In the genomic region with DNA sequence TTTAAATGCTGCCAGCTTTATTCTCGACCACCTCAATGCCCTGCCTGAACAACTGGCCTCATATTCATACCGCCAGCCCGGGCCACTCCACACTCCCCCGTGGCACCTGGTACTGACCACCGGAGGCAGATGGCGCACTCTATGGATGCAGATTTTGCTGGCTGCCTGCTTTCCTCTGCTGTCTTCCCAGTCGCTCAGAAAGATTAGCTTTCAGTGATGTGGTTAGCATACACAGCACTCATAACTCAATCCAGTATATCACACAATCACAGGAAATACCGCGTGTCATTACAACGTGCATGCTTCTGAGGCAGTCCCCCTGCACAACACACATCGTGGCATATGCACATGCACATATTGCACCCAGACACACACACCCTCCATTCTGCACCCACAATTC, we compare ENCODE assay signal across 11 cellular contexts.
A peak's percentile ranks its signal among the peaks of the same experiment; 100 is the strongest.
DNase-seq lines count a peak whose midpoint lies in the region; ATAC-seq and TF ChIP-seq lines count a peak whose summit lies in the region.
"Had no signal": no experiment of that assay in that cellular context is flagged by ENCODE, and none has a peak within 500 bp of the region (broad histone marks: within the 10 kb centered on the region; RNA-seq: fewer than 3 reads in every experiment).

No MANE protein-coding gene starts in this region.

- no peaks in the 10 kb centered on the region for H3K9me3 Mint-ChIP-seq in activated T-helper 2 cell treated with anti-CD3 and anti-CD28 coated beads, Interferon-gamma antibody, Interleukin-2, Interleukin-4, amounts not matched to agents 10 μg/mL and 5 μg/mL and 100 μg/mL, durations not matched to agents 14 hours and 24 hours and 36 hours
- H3K9me3 Mint-ChIP-seq: dendritic cell treated with granulocyte-macrophage colony-stimulating factor and Interleukin-4, amounts not matched to agents 40 ng/mL and 50 ng/mL, for 4 days had no signal

- intact Hi-C loops in A673 (cut with micrococcal nuclease; ENCODE audit: unreplicated experiment): no loop called here
- intact Hi-C loops in activated T-helper 2 cell treated with anti-CD3 and anti-CD28 coated beads, Interferon-gamma antibody, Interleukin-2, Interleukin-4, amounts not matched to agents 10 μg/mL and 5 μg/mL and 100 μg/mL, durations not matched to agents 14 hours and 24 hours and 36 hours (cut with micrococcal nuclease): no loop called here

- H3K27ac Mint-ChIP-seq in activated T-helper 2 cell treated with anti-CD3 and anti-CD28 coated beads, Interferon-gamma antibody, Interleukin-2, Interleukin-4, amounts not matched to agents 10 μg/mL and 5 μg/mL and 100 μg/mL, durations not matched to agents 14 hours and 24 hours and 36 hours: no peak overlapping the region
- H3K27ac Mint-ChIP-seq: dendritic cell treated with granulocyte-macrophage colony-stimulating factor and Interleukin-4, amounts not matched to agents 40 ng/mL and 50 ng/mL, for 4 days had no signal

- no peaks in the 10 kb centered on the region for H3K36me3 ChIP-seq in A673 (ENCODE audit: insufficient read depth, low read length, poor library complexity, severe bottlenecking)

- H3K27me3 Mint-ChIP-seq in activated T-helper 2 cell treated with anti-CD3 and anti-CD28 coated beads, Interferon-gamma antibody, Interleukin-2, Interleukin-4, amounts not matched to agents 10 μg/mL and 5 μg/mL and 100 μg/mL, durations not matched to agents 14 hours and 24 hours and 36 hours (ENCODE audit: low read depth): peaks cover 2% of the 10 kb centered on the region

- no peak for ATAC-seq in GM18520 (IDR thresholded peaks at IDR 0.05; ENCODE audit: unreplicated experiment)

- no TSS peak for BruUV-seq in A673 (replicated peaks; lab: Mats Ljungman, UMichigan)

- no peaks in the 10 kb centered on the region for H3K36me3 Mint-ChIP-seq in activated T-helper 2 cell treated with anti-CD3 and anti-CD28 coated beads, Interferon-gamma antibody, Interleukin-2, Interleukin-4, amounts not matched to agents 10 μg/mL and 5 μg/mL and 100 μg/mL, durations not matched to agents 14 hours and 24 hours and 36 hours (ENCODE audit: low read depth)

- no peaks in the 10 kb centered on the region for H3K4me1 ChIP-seq in A673 (ENCODE audit: insufficient read depth, low read length, poor library complexity, severe bottlenecking)

- no peak overlapping the region for H3K4me3 Mint-ChIP-seq in activated T-helper 2 cell treated with anti-CD3 and anti-CD28 coated beads, Interferon-gamma antibody, Interleukin-2, Interleukin-4, amounts not matched to agents 10 μg/mL and 5 μg/mL and 100 μg/mL, durations not matched to agents 14 hours and 24 hours and 36 hours (ENCODE audit: low read depth)
- H3K4me3 Mint-ChIP-seq: dendritic cell treated with granulocyte-macrophage colony-stimulating factor and Interleukin-4, amounts not matched to agents 40 ng/mL and 50 ng/mL, for 4 days had no signal

- DNase-seq in A673 (ENCODE audit: low spot score): no peak
- peak; percentile 2 for DNase-seq in COLO668 (lab: John Stamatoyannopoulos, UW; ENCODE audit: unreplicated experiment)
- peak; percentile 33 for DNase-seq in SW480 (ENCODE audit: low spot score)
- DNase-seq in left kidney (ENCODE audit: low read depth, low spot score): peak; percentile 45
- no peak for DNase-seq in activated T-helper 2 cell treated with anti-CD3 and anti-CD28 coated beads, Interferon-gamma antibody, Interleukin-2, Interleukin-4, amounts not matched to agents 10 μg/mL and 5 μg/mL and 100 μg/mL, durations not matched to agents 14 hours and 24 hours and 36 hours (ENCODE audit: low spot score)
- DNase-seq in hepatic stellate cell (ENCODE audit: low spot score): no peak
- DNase-seq in hippocampal formation (lab: John Stamatoyannopoulos, UW): no peak
- DNase-seq: activated CD8-positive, alpha-beta memory T cell treated with anti-CD3 and anti-CD28 coated beads, Interleukin-2, amount 50 U/mL, for 48 hours; NCI-H2081 had no signal

- no peaks in the 10 kb centered on the region for H3K27me3 ChIP-seq in A673 (replicated peaks; ENCODE audit: insufficient read depth, low read depth, low read length, poor library complexity)

- H3K4me1 Mint-ChIP-seq in activated T-helper 2 cell treated with anti-CD3 and anti-CD28 coated beads, Interferon-gamma antibody, Interleukin-2, Interleukin-4, amounts not matched to agents 10 μg/mL and 5 μg/mL and 100 μg/mL, durations not matched to agents 14 hours and 24 hours and 36 hours (ENCODE audit: low read depth): peaks cover 10% of the 10 kb centered on the region

- POLR2A ChIA-PET in A673 (lab: Charles Lee; ENCODE audit: low non-redundant PET): no interaction called here

- peak; percentile 19; the same call in 1 of the 2 replicates for TF ChIP-seq CTCF in A673 (conservative IDR thresholded peaks at IDR 0.05; ENCODE audit: low read depth, low read length)

- H3K4me3 ChIP-seq in A673 (ENCODE audit: low read depth, low read length, poor library complexity, severe bottlenecking): no peak overlapping the region

- CTCF ChIA-PET in A673 (lab: Charles Lee): no interaction called here

- H3K9me3 ChIP-seq in A673 (ENCODE audit: low read depth, low read length, poor library complexity, severe bottlenecking): no peaks in the 10 kb centered on the region

- no peak overlapping the region for H3K27ac ChIP-seq in A673 (ENCODE audit: low read depth, low read length, poor library complexity, severe bottlenecking)

Comparison
In these comparisons a context has a peak if more than half of its experiments do, and no peak if none do; other contexts are left out.
1. DNase-seq: peak in COLO668 (single experiment), SW480 (single experiment) and left kidney (single experiment); none in A673 (single experiment), activated T-helper 2 cell treated with anti-CD3 and anti-CD28 coated beads, Interferon-gamma antibody, Interleukin-2, Interleukin-4, amounts not matched to agents 10 μg/mL and 5 μg/mL and 100 μg/mL, durations not matched to agents 14 hours and 24 hours and 36 hours (single experiment), hepatic stellate cell (single experiment) and hippocampal formation (0 of 2).